ENCODE assay signal across 8 cellular contexts in the genomic region with DNA sequence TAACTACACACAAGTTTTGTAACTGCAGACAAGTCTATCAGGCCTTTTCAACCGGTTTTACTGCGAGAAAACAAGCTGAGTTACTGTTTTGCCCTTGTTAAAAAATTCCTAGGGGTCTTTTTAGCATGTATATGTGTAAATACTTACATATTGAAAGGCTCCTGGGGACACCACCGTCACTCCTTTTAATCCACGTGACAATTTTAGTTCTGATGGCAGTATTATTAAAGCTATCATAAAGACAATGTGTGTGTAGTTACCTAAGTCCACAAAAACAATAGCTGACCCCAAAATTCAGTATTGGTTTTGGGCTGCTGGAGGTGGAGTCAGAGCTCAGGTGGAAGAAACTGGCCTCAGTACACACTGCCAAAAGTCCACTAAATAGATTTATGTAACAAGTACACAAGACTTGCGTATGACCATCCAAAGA. TPM values are rescaled to one million over a fixed set of nuclear protein-coding genes. Genes with fewer than 3 reads are reported as not detected.
DNase-seq lines count a peak whose midpoint lies in the region; ATAC-seq and TF ChIP-seq lines count a peak whose summit lies in the region.

No MANE protein-coding gene starts in this region.

- intact Hi-C loops in activated B cell treated with CpG ODN at 0.5 μM for 24 hours (cut with micrococcal nuclease) (loop anchor here (1.0 to 2.0 kb wide), 2 partner anchors 9 to 53 kb away; no protein-coding TSS in a partner anchor), posterior vena cava (cut with DNase I) (no loop called here)

- H3K9me3 ChIP-seq in AG04450 (ENCODE audit: control insufficient read depth, insufficient read depth, low read length) (no peaks in the 10 kb centered on the region; the same call in 1 of the 2 replicates), iPS-20b (ENCODE audit: insufficient read depth, low read depth, low read length) (0 out of 2 replicates have a peak, but pooled peaks cover 2% of the 10 kb centered on the region)

- H3K27me3 ChIP-seq in AG04450 (ENCODE audit: control insufficient read depth, insufficient read depth, low read length) (no peaks in the 10 kb centered on the region), H7 (ENCODE audit: control insufficient read depth, insufficient read depth, low read length) (no peaks in the 10 kb centered on the region), iPS-20b (ENCODE audit: insufficient read depth, low read length) (no peaks in the 10 kb centered on the region)

- CTCF ChIA-PET in AG04450 (lab: Charles Lee) (interaction anchor here (0.7 to 2.3 kb wide), 6 partner anchors 17 to 159 kb away, joined by 3 to 15 read pairs (median 4); no protein-coding TSS in a partner anchor), activated B cell treated with CpG ODN at 0.5 μM for 24 hours (lab: Charles Lee) (interaction anchor here (0.8 to 1.7 kb wide), 7 partner anchors 10 to 1099 kb away, joined by 3 to 7 read pairs (median 3); a partner anchor contains a TSS), HEK293T (lab: Yijun Ruan, JAX) (no interaction called here)

- H3K9me3 Mint-ChIP-seq in activated B cell treated with CpG ODN at 0.5 μM for 24 hours: peaks cover 2% of the 10 kb centered on the region

- POLR2A ChIA-PET in AG04450 (lab: Yijun Ruan, JAX) (interaction anchor here (0.5 to 5.3 kb wide), 16 partner anchors 8 to 179 kb away, joined by 3 to 272 read pairs (median 7); a partner anchor contains a TSS), activated B cell treated with CpG ODN at 0.5 μM for 24 hours (lab: Charles Lee) (interaction anchor here (0.6 to 8.3 kb wide), 23 partner anchors 9 to 1845 kb away, joined by 3 to 477 read pairs (median 7); a partner anchor contains a TSS), HEK293T (lab: Yijun Ruan, JAX) (interaction anchor here (1.0 to 22.3 kb wide), 4 partner anchors 10 to 111 kb away, joined by 3 to 715 read pairs (median 11); a partner anchor contains a TSS)

- TF ChIP-seq CTCF in AG04450 (IDR thresholded peaks at IDR 0.05; ENCODE audit: low read depth, low read length) (no peak), activated B cell treated with CpG ODN at 0.5 μM for 24 hours (IDR thresholded peaks at IDR 0.05) (no peak)

- H3K9ac ChIP-seq in iPS-20b (ENCODE audit: low read depth, low read length): peak overlapping the region; percentile 82; the same call in 1 of the 2 replicates

- peaks cover 14% of the 10 kb centered on the region for H3K4me1 ChIP-seq in iPS-20b (ENCODE audit: insufficient read depth, low read length)

- H3K36me3 ChIP-seq in H7 (replicated peaks; ENCODE audit: control insufficient read depth, insufficient read depth, low read length): no peaks in the 10 kb centered on the region
- H3K36me3 ChIP-seq in iPS-20b (ENCODE audit: insufficient read depth, low read depth, low read length): no peaks in the 10 kb centered on the region

- H3K4me3 Mint-ChIP-seq in activated B cell treated with CpG ODN at 0.5 μM for 24 hours: peak overlapping the region; percentile 91

- H3K27ac Mint-ChIP-seq in activated B cell treated with CpG ODN at 0.5 μM for 24 hours: no peak overlapping the region

- no peak for ATAC-seq in activated B cell treated with CpG ODN at 0.5 μM for 24 hours (ENCODE audit: low read depth)
- no peak for ATAC-seq in HG03457 (IDR thresholded peaks at IDR 0.05; ENCODE audit: unreplicated experiment)

- peaks cover 6% of the 10 kb centered on the region for H3K36me3 Mint-ChIP-seq in activated B cell treated with CpG ODN at 0.5 μM for 24 hours (ENCODE audit: low read depth)

- H3K27me3 Mint-ChIP-seq in activated B cell treated with CpG ODN at 0.5 μM for 24 hours: no peaks in the 10 kb centered on the region

- H3K27ac ChIP-seq in AG04450 (ENCODE audit: low read depth, low read length) (no peak overlapping the region), iPS-20b (ENCODE audit: low read length) (peak overlapping the region; percentile 78)

- no peak for DNase-seq in AG04450 (ENCODE audit: low read depth, low spot score)
- DNase-seq in H7: no peak
- no peak for DNase-seq in activated B cell treated with CpG ODN at 0.5 μM for 24 hours
- no peak for DNase-seq in EL
- no peak for DNase-seq in HEK293T (ENCODE audit: extremely low spot score)
- DNase-seq in posterior vena cava (ENCODE audit: low spot score): no peak

- peak overlapping the region; percentile 66 for H3K4me3 ChIP-seq in AG04450 (ENCODE audit: low read depth, low read length)
- H3K4me3 ChIP-seq in H7 (ENCODE audit: insufficient read depth, low read depth, low read length): peak overlapping the region; percentile 66
- peak overlapping the region; percentile 61; the same call in 1 of the 2 replicates for H3K4me3 ChIP-seq in iPS-20b (ENCODE audit: low read length)

- H3K4me1 Mint-ChIP-seq in activated B cell treated with CpG ODN at 0.5 μM for 24 hours: peaks cover 24% of the 10 kb centered on the region

TF ChIP-seq in HEK293T, 16 proteins besides CTCF, POLR2A, EP300 and RAD21:
- no peak for TF ChIP-seq HDGF (IDR thresholded peaks at IDR 0.05; ENCODE audit: borderline replicate concordance)
- TF ChIP-seq BHLHE40 (IDR thresholded peaks at IDR 0.05; ENCODE audit: borderline replicate concordance): no peak
- no peak for TF ChIP-seq TARDBP (IDR thresholded peaks at IDR 0.05)
- no peak for TF ChIP-seq FOXA1 (IDR thresholded peaks at IDR 0.05)

RNA-seq across cellular contexts. Expression of a gene that starts 41.3 kb away (rescaled TPM):
- 19.5 and 21.4 TPM in 2 replicates for polyA plus RNA-seq in AG04450 (2011; rRNA removed)
- polyA minus RNA-seq in AG04450 (2011; rRNA and poly(A)+ RNA removed): 19.7 and 20.1 TPM in 2 replicates
- total RNA-seq in H7 (2014; rRNA removed; shearing (Covaris generic)): 0.38 and 0.81 TPM in 2 replicates
- total RNA-seq in activated B cell treated with CpG ODN at 0.5 μM for 24 hours (0.98 and 1.1 TPM in 2 replicates), posterior vena cava (10 to 100 TPM in 1 of 2 donors, 1 to 10 TPM in 1; 5.5 to 11.8 TPM)
